Comparison of ENCODE assay signal across 1 cellular context in the genomic region with DNA sequence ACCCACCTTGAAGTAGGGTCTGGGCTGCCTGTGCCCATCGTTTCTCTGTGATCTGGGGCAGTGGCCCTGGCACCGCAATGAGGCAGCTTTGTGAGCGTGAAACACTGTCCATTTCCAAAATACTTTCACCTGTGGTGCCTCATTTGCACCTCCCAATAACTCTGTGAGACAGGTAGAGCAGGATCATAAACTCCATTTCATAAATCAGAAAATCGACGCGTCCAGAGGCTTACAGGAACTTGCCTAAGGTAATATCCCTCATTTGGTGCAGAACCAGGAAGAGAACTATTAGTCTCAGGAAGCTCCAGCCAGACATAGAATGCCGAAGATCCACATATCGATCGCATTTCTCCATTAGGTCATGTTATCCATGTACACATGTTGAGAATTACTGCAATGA.
TF ChIP-seq lines count a peak whose summit lies in the region.

No MANE protein-coding gene starts in this region.

TF ChIP-seq in HepG2, 621 proteins besides CTCF, POLR2A, EP300 and RAD21:
- no peak for TF ChIP-seq ZNF484 (CRISPR knock-in tag; IDR thresholded peaks at IDR 0.05; ENCODE audit: borderline replicate concordance, low read depth)
- peak; percentile 41; the same call in 1 of the 2 replicates for TF ChIP-seq ZBTB38 (CRISPR knock-in tag; IDR thresholded peaks at IDR 0.05)
- 0 out of 2 replicates have a peak, but pooled peaks have one; percentile 1 for TF ChIP-seq SAP130 (CRISPR knock-in tag; IDR thresholded peaks at IDR 0.05; ENCODE audit: low read depth)
